Comparison of ENCODE assay signal across 1 cellular context in the genomic region with DNA sequence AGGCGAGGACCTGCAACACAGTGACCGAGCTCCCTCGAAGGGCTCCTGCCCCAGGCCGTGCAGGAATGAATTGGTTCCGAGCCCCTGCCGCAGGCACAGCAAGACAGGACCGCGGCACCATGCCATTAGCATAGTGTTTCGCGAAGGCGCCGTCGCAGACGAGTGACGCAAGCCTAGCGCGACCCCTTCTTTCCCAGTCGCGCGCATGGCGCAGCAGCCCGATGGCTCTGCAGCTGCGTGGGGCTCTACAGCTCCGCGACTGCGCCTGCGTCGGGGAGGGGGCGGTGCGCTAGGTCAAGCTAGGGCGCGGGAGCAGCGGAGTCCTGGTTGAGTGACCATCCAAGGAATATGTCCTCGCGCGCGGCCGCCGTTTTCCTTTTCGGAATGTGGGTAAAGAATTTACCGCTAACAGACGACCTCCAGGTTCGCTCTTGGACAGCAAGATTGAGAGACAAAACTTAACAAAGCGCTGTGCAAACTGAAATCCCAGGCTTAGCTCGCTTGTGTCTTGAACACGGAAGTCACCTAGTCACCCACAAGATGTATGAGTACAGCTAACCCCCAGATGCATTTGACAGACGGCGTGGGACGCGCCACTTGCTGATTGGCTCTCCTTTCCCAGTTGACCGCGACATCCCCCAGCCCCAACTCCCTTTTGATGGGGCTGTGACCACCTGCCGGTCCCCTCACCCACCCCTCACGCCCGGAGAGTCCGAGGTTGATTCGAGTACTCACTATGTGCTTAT.
TF ChIP-seq lines count a peak whose summit lies in the region.

TRMT61B (minus strand) TSS at position 164 of the 746 bp plus-strand sequence; CDS start at position 132, 32 bp downstream.

TF ChIP-seq in HepG2, 621 proteins besides CTCF, POLR2A, EP300 and RAD21 (continued from another document):
- TF ChIP-seq AHDC1 (CRISPR knock-in tag; IDR thresholded peaks at IDR 0.05; ENCODE audit: borderline replicate concordance) (no peak; the same call in 1 of the 2 replicates), IKZF5 (CRISPR knock-in tag; IDR thresholded peaks at IDR 0.05) (peak; percentile 95), KDM5A (IDR thresholded peaks at IDR 0.05; ENCODE audit: borderline replicate concordance, low read length) (peak; percentile 100), HNF4G (IDR thresholded peaks at IDR 0.05; ENCODE audit: borderline replicate concordance, low read depth, low read length) (no peak), HNF4G (CRISPR knock-in tag; IDR thresholded peaks at IDR 0.05; ENCODE audit: borderline replicate concordance, low read depth) (peak; percentile 75; the same call in 1 of the 2 replicates), ZNF557 (CRISPR knock-in tag; IDR thresholded peaks at IDR 0.05) (0 out of 2 replicates have a peak, but pooled peaks have one; percentile 77), FUBP1 (CRISPR knock-in tag; IDR thresholded peaks at IDR 0.05; ENCODE audit: borderline replicate concordance) (peak; percentile 75; the same call in 1 of the 2 replicates), ZNF781 (CRISPR knock-in tag; IDR thresholded peaks at IDR 0.05; ENCODE audit: borderline replicate concordance, not compliant biosample characterization) (no peak), ZBED4 (CRISPR knock-in tag; IDR thresholded peaks at IDR 0.05; ENCODE audit: borderline replicate concordance) (peak; percentile 86), ATAD3A (CRISPR knock-in tag; IDR thresholded peaks at IDR 0.05) (no peak), ZBTB46 (CRISPR knock-in tag; IDR thresholded peaks at IDR 0.05; ENCODE audit: borderline replicate concordance) (no peak), PRPF4 (IDR thresholded peaks at IDR 0.05; ENCODE audit: low read depth, low read length, poor library complexity, severe bottlenecking) (no peak), TARDBP (CRISPR knock-in tag; IDR thresholded peaks at IDR 0.05) (peak; percentile 99)
TF ChIP-seq in HepG2: peak in this region for 407.
